8 cellular contexts compared by ENCODE assay signal in genomic region chr2:10072656-10073480, GRCh38. TPM values are rescaled to one million over a fixed set of nuclear protein-coding genes. Genes with fewer than 3 reads are reported as not detected.
A peak's percentile ranks its signal among the peaks of the same experiment; 100 is the strongest.
DNase-seq lines count a peak whose midpoint lies in the region; ATAC-seq, FAIRE-seq and TF ChIP-seq lines count a peak whose summit lies in the region.

No MANE protein-coding gene starts in this region.

- peaks cover 4% of the 10 kb centered on the region for H3K4me1 Mint-ChIP-seq in CD8-positive, alpha-beta T cell (ENCODE audit: low read depth)

- DNase-seq in CD8-positive, alpha-beta T cell = peak; percentile 59 to 81 (median 77)
- DNase-seq in HUDEP-2 (lab: John Stamatoyannopoulos, UW; ENCODE audit: unreplicated experiment in 76 of 76) = peak in 72 of 76 experiments; percentile 7 to 85 (median 66)
- DNase-seq in NOMO-1 treated with dmso at 0.1 percent for 144 hours (lab: John Stamatoyannopoulos, UW; ENCODE audit: unreplicated experiment) = peak; percentile 81
- DNase-seq in activated CD8-positive, alpha-beta memory T cell treated with anti-CD3 and anti-CD28 coated beads for 48 hours (ENCODE audit: low read depth in 2 of 3, low spot score in 2 of 3) = peak; percentile 37 to 64 (median 40)
- peak; percentile 73 for DNase-seq in middle frontal gyrus (ENCODE audit: extremely low spot score, low spot score)
- peak; percentile 42 to 45 for DNase-seq in stimulated activated CD8-positive, alpha-beta memory T cell treated with anti-CD3 and anti-CD28 coated beads, Interleukin-4, amount 100 ng/mL, for 4 hours (ENCODE audit: low read depth in 2 of 2, low spot score in 1 of 2)

- H3K9me3 ChIP-seq in CD8-positive, alpha-beta T cell (ENCODE audit: low read length) = no peaks in the 10 kb centered on the region

- H3K36me3 Mint-ChIP-seq in CD8-positive, alpha-beta T cell = no peaks in the 10 kb centered on the region

- H3K27ac Mint-ChIP-seq in CD8-positive, alpha-beta T cell = no peak overlapping the region

- H3K27me3 Mint-ChIP-seq in CD8-positive, alpha-beta T cell (ENCODE audit: low read depth) = peaks cover 35% of the 10 kb centered on the region

- intact Hi-C loops in CD8-positive, alpha-beta T cell (cut with DNase I, micrococcal nuclease) = loop anchor here (1.0 to 2.0 kb wide), 6 partner anchors 24 to 595 kb away; no protein-coding TSS in a partner anchor

- no peak overlapping the region for H3K27ac ChIP-seq in CD8-positive, alpha-beta T cell (ENCODE audit: low read depth, low read length)

- peak; percentile 89 for FAIRE-seq in endometrium (lab: Jason Lieb, UNC)

- no peaks in the 10 kb centered on the region for H3K9me3 Mint-ChIP-seq in CD8-positive, alpha-beta T cell

- no peak overlapping the region for H3K4me3 Mint-ChIP-seq in CD8-positive, alpha-beta T cell

- CTCF ChIA-PET in CD8-positive, alpha-beta T cell (lab: Charles Lee) = interaction anchor here (0.6 to 7.5 kb wide), 42 partner anchors 9 to 595 kb away, joined by 3 to 168 read pairs (median 4); partner anchors contain the start of gene CYS1

- H3K36me3 ChIP-seq in CD8-positive, alpha-beta T cell (ENCODE audit: insufficient read depth, low read length) = no peaks in the 10 kb centered on the region

- TF ChIP-seq CTCF in CD8-positive, alpha-beta T cell (IDR thresholded peaks at IDR 0.05) = peak; percentile 70

- H3K27me3 ChIP-seq in CD8-positive, alpha-beta T cell (ENCODE audit: insufficient read depth, low read length) = peaks cover 4% of the 10 kb centered on the region

- POLR2A ChIA-PET in CD8-positive, alpha-beta T cell (lab: Charles Lee) = interaction anchor here (0.7 to 1.3 kb wide), 4 partner anchors 10 to 362 kb away, joined by 3 to 7 read pairs (median 3); no protein-coding TSS in a partner anchor

- no peaks in the 10 kb centered on the region for H3K4me1 ChIP-seq in CD8-positive, alpha-beta T cell (ENCODE audit: insufficient read depth, low read length)

- ATAC-seq in CD8-positive, alpha-beta T cell = peak; percentile 97
- ATAC-seq in GM19467 (IDR thresholded peaks at IDR 0.05; ENCODE audit: unreplicated experiment) = peak; percentile 77

- no peak overlapping the region for H3K4me3 ChIP-seq in CD8-positive, alpha-beta T cell (ENCODE audit: low read depth, low read length)

RNA-seq across cellular contexts. Expression of gene CYS1, which starts 7.3 kb away (rescaled TPM):
- total RNA-seq in CD8-positive, alpha-beta T cell = not detected

RNA-seq across cellular contexts. Expression of gene KLF11, which starts 29.5 kb away (rescaled TPM):
- total RNA-seq in CD8-positive, alpha-beta T cell = 10 to 100 TPM; 28.6 to 30.3 TPM

RNA-seq across cellular contexts. Expression of gene RRM2, which starts 49.7 kb away (rescaled TPM):
- 1 to 10 TPM; 1.6 to 2.1 TPM for total RNA-seq in CD8-positive, alpha-beta T cell
